23 cellular contexts compared by ENCODE assay signal in genomic region chr5:93610581-93611167, GRCh38. TPM values are rescaled to one million over a fixed set of nuclear protein-coding genes. Genes with fewer than 3 reads are reported as not detected.
DNase-seq lines count a peak whose midpoint lies in the region; ATAC-seq, FAIRE-seq and TF ChIP-seq lines count a peak whose summit lies in the region.
"Had no signal": no experiment of that assay in that cellular context is flagged by ENCODE, and none has a peak within 500 bp of the region (broad histone marks: within the 10 kb centered on the region; RNA-seq: fewer than 3 reads in every experiment).

No MANE protein-coding gene starts in this region.

- FAIRE-seq in A549 (lab: Jason Lieb, UNC) (no peak), H1 (lab: Jason Lieb, UNC) (peak; percentile 77)
- FAIRE-seq: GM12892, K562, RCC 7860 had no signal

- TF ChIP-seq POLR2A in A549 (IDR thresholded peaks at IDR 0.05; ENCODE audit: low read length) (no peak), H1 (IDR thresholded peaks at IDR 0.05; ENCODE audit: control extremely low read depth in 1 of 2, low read depth in 2 of 2, low read length in 2 of 2) (no peak)

- H3K23ac ChIP-seq in H1 (ENCODE audit: insufficient read length) = no peak overlapping the region

- no peak overlapping the region for H2BK120ac ChIP-seq in H1 (replicated peaks; ENCODE audit: low read depth, low read length)

- H3K9me3 Mint-ChIP-seq in IgD-negative memory B cell = peaks cover 0 to 9% (median 4%) of the 10 kb centered on the region in 3 donors
- H3K9me3 Mint-ChIP-seq in neural progenitor cell = no peaks in the 10 kb centered on the region
- H3K9me3 Mint-ChIP-seq in activated CD8-positive, alpha-beta memory T cell treated with anti-CD3 and anti-CD28 coated beads, Interleukin-2, amount 10 ng/mL, durations not matched to agents 7 days and 5 days (ENCODE audit: low read depth) = no peaks in the 10 kb centered on the region

- H3K4me3 ChIP-seq in A549 (no peak overlapping the region), H1 (ENCODE audit: extremely low read depth in 1 of 4, insufficient read depth in 2 of 4, low read depth in 3 of 4, low read length in 4 of 4) (no peak overlapping the region; a peak in 2 of 8 replicates), neural progenitor cell (no peak overlapping the region)
- H3K4me3 ChIP-seq: K562, MG63, SJCRH30 had no signal

- H3K4me3 Mint-ChIP-seq in IgD-negative memory B cell (no peak overlapping the region), neural progenitor cell (no peak overlapping the region)
- H3K4me3 Mint-ChIP-seq in activated CD8-positive, alpha-beta memory T cell treated with anti-CD3 and anti-CD28 coated beads, Interleukin-2, amount 10 ng/mL, durations not matched to agents 7 days and 5 days = no peak overlapping the region

- H3K36me3 Mint-ChIP-seq in IgD-negative memory B cell = no peaks in the 10 kb centered on the region
- no peaks in the 10 kb centered on the region for H3K36me3 Mint-ChIP-seq in neural progenitor cell
- H3K36me3 Mint-ChIP-seq in activated CD8-positive, alpha-beta memory T cell treated with anti-CD3 and anti-CD28 coated beads, Interleukin-2, amount 10 ng/mL, durations not matched to agents 7 days and 5 days = no peaks in the 10 kb centered on the region

- no peaks in the 10 kb centered on the region for H3K79me1 ChIP-seq in H1 (ENCODE audit: low read depth, low read length)

- H2AFZ ChIP-seq in H1 (ENCODE audit: low read length) (no peak overlapping the region), neural progenitor cell (replicated peaks) (no peak overlapping the region)

- ATAC-seq in A549 = no peak
- ATAC-seq in activated CD8-positive, alpha-beta memory T cell treated with anti-CD3 and anti-CD28 coated beads, Interleukin-2, amount 10 ng/mL, durations not matched to agents 7 days and 5 days = no peak
- ATAC-seq: K562 had no signal

- peaks cover 61% of the 10 kb centered on the region for H3K27me3 Mint-ChIP-seq in IgD-negative memory B cell
- peaks cover 63% of the 10 kb centered on the region for H3K27me3 Mint-ChIP-seq in neural progenitor cell (ENCODE audit: insufficient read depth, low read depth)
- H3K27me3 Mint-ChIP-seq in activated CD8-positive, alpha-beta memory T cell treated with anti-CD3 and anti-CD28 coated beads, Interleukin-2, amount 10 ng/mL, durations not matched to agents 7 days and 5 days = peaks cover 94% of the 10 kb centered on the region

- no peak overlapping the region for H3K27ac ChIP-seq in A549
- H3K27ac ChIP-seq in H1 (ENCODE audit: low read depth, low read length) = no peak overlapping the region
- no peak overlapping the region for H3K27ac ChIP-seq in neural progenitor cell
- H3K27ac ChIP-seq: C4-2B, SJCRH30 had no signal

- H3K9ac ChIP-seq in H1 (replicated peaks in 1 of 4; ENCODE audit: extremely low read depth in 1 of 4, low read depth in 3 of 4, low read length in 3 of 4) (no peak overlapping the region), neural progenitor cell (no peak overlapping the region)

- no peak overlapping the region for H3K56ac ChIP-seq in H1 (replicated peaks; ENCODE audit: insufficient read length, low read depth, low read length)

- no peak overlapping the region for H4K8ac ChIP-seq in H1 (ENCODE audit: extremely low read depth, insufficient read depth, low read length)

- DNase-seq in A549 (ENCODE audit: low read depth in 1 of 2, low spot score in 1 of 2) = no peak
- DNase-seq in H1 (ENCODE audit: low read depth in 1 of 2, low spot score in 2 of 2) = no peak
- DNase-seq in neural progenitor cell (ENCODE audit: low spot score) = peak; percentile 30
- no peak for DNase-seq in stimulated activated CD4-positive, alpha-beta T cell treated with anti-CD3 and anti-CD28 coated beads, Interleukin-4, amount 100 ng/mL, for 24 hours
- DNase-seq in activated CD8-positive, alpha-beta memory T cell treated with anti-CD3 and anti-CD28 coated beads, Interleukin-2, amount 10 ng/mL, durations not matched to agents 7 days and 5 days = no peak
- DNase-seq in ureter (ENCODE audit: low spot score) = no peak
- no peak for DNase-seq in globus pallidus (ENCODE audit: low spot score)
- DNase-seq: CD8-positive, alpha-beta memory T cell; GOT3; MG63; NCI-H1048; NCI-H1417 treated with DMSO at 0.1 percent for 48 hours; NCI-H187; NCI-H2107; NCI-H446 treated with DMSO at 0.1 percent for 48 hours; NCI-H774; OCI-M1; SJCRH30 had no signal

- H2AK5ac ChIP-seq in H1 (ENCODE audit: low read depth, low read length) = no peak overlapping the region

- no peak overlapping the region for H3K14ac ChIP-seq in H1 (ENCODE audit: insufficient read length)

- no peak overlapping the region for H2BK20ac ChIP-seq in H1 (ENCODE audit: low read length)

- H3K18ac ChIP-seq in H1 (ENCODE audit: extremely low read depth, low read length) = no peak overlapping the region

- no peak overlapping the region for H2BK12ac ChIP-seq in H1 (ENCODE audit: low read depth, low read length)

- no peak overlapping the region for H4K5ac ChIP-seq in H1 (ENCODE audit: insufficient read length, low read depth, low read length)

- 36% methylated on average over 16 of the region's 16 CpGs for WGBS in A549 (ENCODE audit: missing lambda C conversion rate)
- WGBS in H1 (ENCODE audit: extremely low coverage in 1 of 2, insufficient coverage in 1 of 2, insufficient read length in 1 of 2, insufficient replicate concordance in 2 of 2, low coverage in 1 of 2, low lambda C conversion rate in 2 of 2, missing lambda C conversion rate in 1 of 2), 2 experiments = 5% methylated on average over 16 of the region's 16 CpGs; no CpG with 5 or more reads in 1 of the 2 experiments

- H4K20me1 ChIP-seq in H1 (replicated peaks in 1 of 2; ENCODE audit: control insufficient read depth in 1 of 2, insufficient read depth in 2 of 2, low read length in 2 of 2) = peaks cover 10 to 11% of the 10 kb centered on the region in 2 experiments
- H4K20me1 ChIP-seq in neural progenitor cell (ENCODE audit: low read depth) = peaks cover 63% of the 10 kb centered on the region

- no peak for TF ChIP-seq RAD21 in A549 (conservative IDR thresholded peaks at IDR 0.05 in 1 of 2, IDR thresholded peaks at IDR 0.05 in 1 of 2)
- TF ChIP-seq RAD21 in H1 (IDR thresholded peaks at IDR 0.05 in 1 of 2, conservative IDR thresholded peaks at IDR 0.05 in 1 of 2; ENCODE audit: low read depth in 2 of 2, low read length in 2 of 2) = no peak

- H3K4me1 Mint-ChIP-seq in IgD-negative memory B cell (peaks cover 10 to 15% (median 13%) of the 10 kb centered on the region in 3 donors), neural progenitor cell (peaks cover 79% of the 10 kb centered on the region)
- H3K4me1 Mint-ChIP-seq in activated CD8-positive, alpha-beta memory T cell treated with anti-CD3 and anti-CD28 coated beads, Interleukin-2, amount 10 ng/mL, durations not matched to agents 7 days and 5 days = peaks cover 15% of the 10 kb centered on the region

- no peak overlapping the region for H3K4ac ChIP-seq in H1 (replicated peaks; ENCODE audit: insufficient read length, low read depth, low read length)

- H3K4me2 ChIP-seq in A549 = no peak overlapping the region
- peak overlapping the region; percentile 21 to 31; a peak in 1 of 4 replicates for H3K4me2 ChIP-seq in H1 (ENCODE audit: insufficient read depth in 1 of 2, low read depth in 2 of 2, low read length in 2 of 2)
- no peak overlapping the region for H3K4me2 ChIP-seq in neural progenitor cell

- POLR2A ChIA-PET in A549 (lab: Yijun Ruan, JAX) (no interaction called here), H1 (lab: Charles Lee; ENCODE audit: partially characterized antibody) (interaction anchor here (1.0 to 2.1 kb wide), 2 partner anchors 9 to 39 kb away, joined by 4 to 9 read pairs; no protein-coding TSS in a partner anchor)

- no peaks in the 10 kb centered on the region for H3K23me2 ChIP-seq in H1 (ENCODE audit: low read depth, low read length)

- CTCF ChIA-PET in A549 (lab: Yijun Ruan, JAX) (interaction anchor here (1.2 kb wide), 1 partner anchor 191 kb away, joined by 4 read pairs; no protein-coding TSS in a partner anchor), H1 (lab: Charles Lee; ENCODE audit: partially characterized antibody) (interaction anchor here (0.6 to 2.6 kb wide), 5 partner anchors 10 to 172 kb away, joined by 3 to 16 read pairs (median 4); no protein-coding TSS in a partner anchor)
- CTCF ChIA-PET in activated CD8-positive, alpha-beta memory T cell treated with anti-CD3 and anti-CD28 coated beads, Interleukin-2, amount 10 ng/mL, durations not matched to agents 7 days and 5 days (lab: Charles Lee) = interaction anchor here (0.6 to 0.9 kb wide), 2 partner anchors 190 to 510 kb away, joined by 3 to 6 read pairs; no protein-coding TSS in a partner anchor

- H3K27me3 ChIP-seq in H1 (replicated peaks in 1 of 4; ENCODE audit: control insufficient read depth in 3 of 4, extremely low read depth in 1 of 4, insufficient read depth in 3 of 4, low read length in 3 of 4) (peaks cover 65 to 98% (median 85%) of the 10 kb centered on the region in 4 experiments), neural progenitor cell (peaks cover 100% of the 10 kb centered on the region)
- H3K27me3 ChIP-seq: SJCRH30 had no signal

- no peak overlapping the region for H4K91ac ChIP-seq in H1 (replicated peaks; ENCODE audit: insufficient read length, low read length)

- H3K27ac Mint-ChIP-seq in IgD-negative memory B cell (peak overlapping the region in 2 of 3 donors; percentile 67 to 78), neural progenitor cell (no peak overlapping the region)
- H3K27ac Mint-ChIP-seq in activated CD8-positive, alpha-beta memory T cell treated with anti-CD3 and anti-CD28 coated beads, Interleukin-2, amount 10 ng/mL, durations not matched to agents 7 days and 5 days = no peak overlapping the region

- TF ChIP-seq EP300 in A549 (IDR thresholded peaks at IDR 0.05) (no peak), H1 (IDR thresholded peaks at IDR 0.05; ENCODE audit: borderline replicate concordance in 1 of 2, low read depth in 2 of 2, low read length in 2 of 2) (no peak)

- H3K79me2 ChIP-seq in H1 (ENCODE audit: control insufficient read depth in 1 of 2, insufficient read depth in 2 of 2, low read length in 2 of 2) (no peaks in the 10 kb centered on the region), neural progenitor cell (ENCODE audit: low read depth) (no peaks in the 10 kb centered on the region)

- peaks cover 41% of the 10 kb centered on the region for H3F3A ChIP-seq in neural progenitor cell (ENCODE audit: low read depth)

- H3K4me1 ChIP-seq in A549 = peaks cover 19% of the 10 kb centered on the region; the same call in 2 of the 3 replicates
- H3K4me1 ChIP-seq in H1 (replicated peaks in 1 of 4; ENCODE audit: control insufficient read depth in 3 of 4, insufficient read depth in 4 of 4, low read length in 3 of 4) = peaks cover 5 to 13% (median 10%) of the 10 kb centered on the region in 4 experiments; a peak in 6 of 7 replicates
- H3K4me1 ChIP-seq in neural progenitor cell = peaks cover 21% of the 10 kb centered on the region
- H3K4me1 ChIP-seq: SJCRH30 had no signal

- H2BK15ac ChIP-seq in H1 (ENCODE audit: low read length) = no peak overlapping the region

- no peaks in the 10 kb centered on the region for H3K36me3 ChIP-seq in H1 (ENCODE audit: control insufficient read depth in 2 of 4, insufficient read depth in 4 of 4, low read length in 3 of 4)
- no peaks in the 10 kb centered on the region for H3K36me3 ChIP-seq in neural progenitor cell
- H3K36me3 ChIP-seq: MG63, SJCRH30 had no signal

- H2BK5ac ChIP-seq in H1 (ENCODE audit: low read depth, low read length) = no peak overlapping the region

- H3K9me3 ChIP-seq in A549 (no peaks in the 10 kb centered on the region), H1 (ENCODE audit: insufficient read depth in 2 of 2, low read depth in 1 of 2, low read length in 1 of 2) (no peaks in the 10 kb centered on the region), neural progenitor cell (ENCODE audit: low read depth) (no peaks in the 10 kb centered on the region)
- H3K9me3 ChIP-seq: MG63, SJCRH30 had no signal

- TF ChIP-seq CTCF in A549 (IDR thresholded peaks at IDR 0.05) = no peak
- TF ChIP-seq CTCF in H1 (IDR thresholded peaks at IDR 0.05; ENCODE audit: control extremely low read depth in 1 of 3, insufficient read depth in 1 of 3, low read depth in 1 of 3, low read length in 3 of 3) = no peak
- no peak for TF ChIP-seq CTCF in neural progenitor cell (IDR thresholded peaks at IDR 0.05)

RNA-seq across cellular contexts. Expression of gene NR2F1, which starts 27.7 kb away (rescaled TPM):
- polyA plus RNA-seq in A549 (2011; rRNA removed) = 5.0 and 5.2 TPM in 2 replicates
- polyA plus RNA-seq in A549 (2012; cell fraction: cytosol; rRNA removed) = 10.5 and 14.6 TPM in 2 replicates
- 16.2 and 24.0 TPM in 2 replicates for polyA plus RNA-seq in A549 (2012; cell fraction: nucleus; rRNA removed)
- 4.9 to 6.3 TPM (median 5.2 TPM) in 3 replicates for polyA plus RNA-seq in A549 (2017; fragmentation: RNase III; extraction: RNeasy Plus Mini Kit Qiagen cat#74134 plus additional on column Dnase treatment)
- polyA minus RNA-seq in A549 (2011; rRNA and poly(A)+ RNA removed) = 5.9 and 6.3 TPM in 2 replicates
- polyA plus RNA-seq in IgD-negative memory B cell = not detected
- not detected in 2 replicates for total RNA-seq in H1 (2021; fragmentation: NEBNext Ultra II Directional; extraction: Animal tissue kit (Norgen Biotek cat#: 25700))
- polyA plus RNA-seq in H1 (2011; rRNA removed) = 0.17 TPM in 1 of 2 replicates, not detected in the other
- polyA plus RNA-seq in H1 (2011; cell fraction: cytosol; rRNA removed) = 0.27 TPM
- 0.20 TPM for polyA plus RNA-seq in H1 (2011; cell fraction: nucleus; rRNA removed)
- 0.17 to 0.59 TPM (median 0.49 TPM) in 4 replicates for polyA plus RNA-seq in H1 (2012, experiment 1 of 2)
- not detected for polyA plus RNA-seq in H1 (2012, experiment 2 of 2)
- 0.02 TPM for polyA plus RNA-seq in H1 (2013, experiment 1 of 2)
- not detected for polyA plus RNA-seq in H1 (2013, experiment 2 of 2)
- polyA minus RNA-seq in H1 (2011; rRNA and poly(A)+ RNA removed) = 0.13 TPM in 1 of 2 replicates, not detected in the other
- polyA minus RNA-seq in H1 (2011; cell fraction: cytosol; rRNA and poly(A)+ RNA removed) = 2.1 TPM
- polyA minus RNA-seq in H1 (2011; cell fraction: nucleus; rRNA and poly(A)+ RNA removed) = 0.90 TPM
- total RNA-seq in neural progenitor cell (ENCODE audit: low replicate concordance) = 9.1 and 21.1 TPM in 2 replicates
- not detected for total RNA-seq in activated CD8-positive, alpha-beta memory T cell treated with anti-CD3 and anti-CD28 coated beads, Interleukin-2, amount 10 ng/mL, durations not matched to agents 7 days and 5 days
- total RNA-seq in ureter = 64.4 TPM
- total RNA-seq: CD8-positive, alpha-beta memory T cell had no signal
- polyA plus RNA-seq: CD8-positive, alpha-beta memory T cell; K562 had no signal

RNA-seq across cellular contexts. Expression of gene NR2F1-AS1, which starts 29.7 kb away (rescaled TPM):
- 8.3 and 8.8 TPM in 2 replicates for polyA plus RNA-seq in A549 (2011; rRNA removed)
- polyA plus RNA-seq in A549 (2012; cell fraction: cytosol; rRNA removed) = 1.3 TPM in 2 replicates
- polyA plus RNA-seq in A549 (2012; cell fraction: nucleus; rRNA removed) = 0.37 and 0.39 TPM in 2 replicates
- 3.5 to 5.5 TPM (median 5.4 TPM) in 3 replicates for polyA plus RNA-seq in A549 (2017; fragmentation: RNase III; extraction: RNeasy Plus Mini Kit Qiagen cat#74134 plus additional on column Dnase treatment)
- 2.8 and 3.6 TPM in 2 replicates for polyA minus RNA-seq in A549 (2011; rRNA and poly(A)+ RNA removed)
- polyA plus RNA-seq in IgD-negative memory B cell = not detected
- 1.6 and 2.1 TPM in 2 replicates for total RNA-seq in H1 (2021; fragmentation: NEBNext Ultra II Directional; extraction: Animal tissue kit (Norgen Biotek cat#: 25700))
- 1.1 and 5.6 TPM in 2 replicates for polyA plus RNA-seq in H1 (2011; rRNA removed)
- 2.2 TPM for polyA plus RNA-seq in H1 (2011; cell fraction: cytosol; rRNA removed)
- polyA plus RNA-seq in H1 (2011; cell fraction: nucleus; rRNA removed) = 0.88 TPM
- 1.8 to 4.0 TPM (median 2.9 TPM) in 4 replicates for polyA plus RNA-seq in H1 (2012, experiment 1 of 2)
- polyA plus RNA-seq in H1 (2012, experiment 2 of 2) = 1.4 TPM
- polyA plus RNA-seq in H1 (2013, experiment 1 of 2) = 4.1 TPM
- polyA plus RNA-seq in H1 (2013, experiment 2 of 2) = 3.5 TPM
- polyA minus RNA-seq in H1 (2011; rRNA and poly(A)+ RNA removed) = 0.69 and 1.7 TPM in 2 replicates
- polyA minus RNA-seq in H1 (2011; cell fraction: cytosol; rRNA and poly(A)+ RNA removed) = not detected
- polyA minus RNA-seq in H1 (2011; cell fraction: nucleus; rRNA and poly(A)+ RNA removed) = 3.4 TPM
- 8.3 and 9.3 TPM in 2 replicates for total RNA-seq in neural progenitor cell (ENCODE audit: low replicate concordance)
- total RNA-seq in activated CD8-positive, alpha-beta memory T cell treated with anti-CD3 and anti-CD28 coated beads, Interleukin-2, amount 10 ng/mL, durations not matched to agents 7 days and 5 days = not detected
- total RNA-seq in ureter = 18.8 TPM
- total RNA-seq: CD8-positive, alpha-beta memory T cell; K562 had no signal
- polyA plus RNA-seq: CD8-positive, alpha-beta memory T cell; K562 had no signal

Comparison
In these comparisons a context has a peak if more than half of its experiments do, and no peak if none do; other contexts are left out.
1. H3K4me2 ChIP-seq: peak in H1 (2 of 2); none in A549 (single experiment) and neural progenitor cell (single experiment).
2. H3K27ac Mint-ChIP-seq: peak in IgD-negative memory B cell (2 of 3); none in neural progenitor cell (single experiment) and activated CD8-positive, alpha-beta memory T cell treated with anti-CD3 and anti-CD28 coated beads, Interleukin-2, amount 10 ng/mL, durations not matched to agents 7 days and 5 days (single experiment).
3. RNA of gene NR2F1, which starts 27.7 kb away (total RNA-seq): 64.4 TPM in ureter (single experiment) and 9.1 to 21.1 TPM in neural progenitor cell; not detected in H1 and not detected in activated CD8-positive, alpha-beta memory T cell treated with anti-CD3 and anti-CD28 coated beads, Interleukin-2, amount 10 ng/mL, durations not matched to agents 7 days and 5 days; every median in the first group is over 10 times any median in the second.
4. Of the 18 proteins assayed by ChIP-seq in both H1 and A549: peak only in H1: none; only in A549: none; in both: CBX8 and RNF2; in neither: 16.